In genomic region chr4:152462715-152463114, GRCh38 we compare ENCODE assay signal across 21 cellular contexts.
A peak's percentile ranks its signal among the peaks of the same experiment; 100 is the strongest.
DNase-seq lines count a peak whose midpoint lies in the region; ATAC-seq and TF ChIP-seq lines count a peak whose summit lies in the region.
"Had no signal": no experiment of that assay in that cellular context is flagged by ENCODE, and none has a peak within 500 bp of the region (broad histone marks: within the 10 kb centered on the region; RNA-seq: fewer than 3 reads in every experiment).

No MANE protein-coding gene starts in this region.

- H3K27me3 Mint-ChIP-seq in activated B cell treated with CpG ODN at 0.5 μM for 24 hours, result no peaks in the 10 kb centered on the region

- no peaks in the 10 kb centered on the region for H3K9me3 ChIP-seq in left ventricle myocardium inferior (replicated peaks)
- H3K9me3 ChIP-seq in right cardiac atrium (ENCODE audit: control insufficient read depth, low read length), result no peaks in the 10 kb centered on the region
- no peaks in the 10 kb centered on the region for H3K9me3 ChIP-seq in right lobe of liver
- H3K9me3 ChIP-seq: Caco-2, gastroesophageal sphincter, sigmoid colon, thyroid gland had no signal

- TF ChIP-seq CTCF in left ventricle myocardium inferior (IDR thresholded peaks at IDR 0.05; ENCODE audit: borderline replicate concordance) (no peak), activated B cell treated with CpG ODN at 0.5 μM for 24 hours (IDR thresholded peaks at IDR 0.05) (no peak), right lobe of liver (IDR thresholded peaks at IDR 0.05) (no peak)

- H3K36me3 ChIP-seq in left ventricle myocardium inferior (no peaks in the 10 kb centered on the region), right lobe of liver (no peaks in the 10 kb centered on the region)
- H3K36me3 ChIP-seq: gastroesophageal sphincter, neural progenitor cell, sigmoid colon, thyroid gland had no signal

- no peak overlapping the region for H3K4me3 Mint-ChIP-seq in activated B cell treated with CpG ODN at 0.5 μM for 24 hours
- H3K4me3 Mint-ChIP-seq: neural progenitor cell had no signal

- CTCF ChIA-PET in activated B cell treated with CpG ODN at 0.5 μM for 24 hours (lab: Charles Lee), result no interaction called here

- intact Hi-C loops in left ventricle myocardium inferior (cut with micrococcal nuclease) (no loop called here), right cardiac atrium (cut with DNase I) (no loop called here), activated B cell treated with CpG ODN at 0.5 μM for 24 hours (cut with micrococcal nuclease) (no loop called here), right lobe of liver (cut with DNase I) (no loop called here)

- no peak for TF ChIP-seq POLR2A in right lobe of liver (IDR thresholded peaks at IDR 0.05)

- H3K4me1 ChIP-seq in left ventricle myocardium inferior (peaks cover 27% of the 10 kb centered on the region), right cardiac atrium (ENCODE audit: control insufficient read depth, insufficient read depth, low read length) (peaks cover 3% of the 10 kb centered on the region), right lobe of liver (peaks cover 0 to 56% (median 11%) of the 10 kb centered on the region in 4 donors)
- H3K4me1 ChIP-seq: gastroesophageal sphincter, neural progenitor cell, sigmoid colon had no signal

- H3K27ac ChIP-seq in left ventricle myocardium inferior (replicated peaks) (peak overlapping the region; percentile 60), right cardiac atrium (ENCODE audit: low read length) (no peak overlapping the region), right lobe of liver (peak overlapping the region in 2 of 3 donors; percentile 66 to 73)
- H3K27ac ChIP-seq: gastroesophageal sphincter, neural progenitor cell, sigmoid colon, thyroid gland had no signal

- POLR2A ChIA-PET in activated B cell treated with CpG ODN at 0.5 μM for 24 hours (lab: Charles Lee), result no interaction called here

- H3K27me3 ChIP-seq in left ventricle myocardium inferior (ENCODE audit: low read depth) (no peaks in the 10 kb centered on the region), right cardiac atrium (ENCODE audit: control insufficient read depth, insufficient read depth) (no peaks in the 10 kb centered on the region), right lobe of liver (no peaks in the 10 kb centered on the region)
- H3K27me3 ChIP-seq: gastroesophageal sphincter, neural progenitor cell, sigmoid colon, thyroid gland had no signal

- H3K27ac Mint-ChIP-seq in activated B cell treated with CpG ODN at 0.5 μM for 24 hours, result peak overlapping the region; percentile 83
- H3K27ac Mint-ChIP-seq: neural progenitor cell had no signal

- H3K4me3 ChIP-seq in left ventricle myocardium inferior (no peak overlapping the region), right cardiac atrium (ENCODE audit: low read length) (no peak overlapping the region), right lobe of liver (no peak overlapping the region)
- H3K4me3 ChIP-seq: gastroesophageal sphincter, neural progenitor cell, sigmoid colon, thyroid gland had no signal

- WGBS in right cardiac atrium, result 37% methylated on average over 1 of the region's 1 CpG
- WGBS in right lobe of liver (ENCODE audit: insufficient coverage, low coverage, low lambda C conversion rate, missing lambda C conversion rate), result 67% methylated on average over 1 of the region's 1 CpG

- DNase-seq in left ventricle myocardium inferior (no peak), right cardiac atrium (no peak), activated B cell treated with CpG ODN at 0.5 μM for 24 hours (no peak), right lobe of liver (no peak), SIG-M5 treated with dmso at 0.1 percent for 504 hours (lab: John Stamatoyannopoulos, UW; ENCODE audit: unreplicated experiment) (no peak), NCI-H146 (lab: John Stamatoyannopoulos, UW) (no peak)
- DNase-seq: activated CD4-positive, alpha-beta T cell treated with anti-CD3 and anti-CD28 coated beads, Interleukin-2, amount 50 U/mL, for 1 hour; Caco-2; GDM1; NCI-H1694; NCI-H446; SIG-M5; sigmoid colon; stimulated activated CD4-positive, alpha-beta T cell treated with anti-CD3 and anti-CD28 coated beads, Interleukin-4, amount 100 ng/mL, for 4 hours; T1000; thyroid gland had no signal

- H3K4me1 Mint-ChIP-seq in activated B cell treated with CpG ODN at 0.5 μM for 24 hours, result peaks cover 80% of the 10 kb centered on the region
- H3K4me1 Mint-ChIP-seq: neural progenitor cell had no signal

- no peak for ATAC-seq in right cardiac atrium
- ATAC-seq in activated B cell treated with CpG ODN at 0.5 μM for 24 hours (ENCODE audit: low read depth), result no peak
- no peak for ATAC-seq in right lobe of liver
- no peak for ATAC-seq in HG03039 (IDR thresholded peaks at IDR 0.05; ENCODE audit: unreplicated experiment)
- ATAC-seq in HG03139 (IDR thresholded peaks at IDR 0.05; ENCODE audit: unreplicated experiment), result no peak
- ATAC-seq: gastroesophageal sphincter, HCT116 had no signal

- H3K36me3 Mint-ChIP-seq in activated B cell treated with CpG ODN at 0.5 μM for 24 hours (ENCODE audit: low read depth), result peaks cover 2% of the 10 kb centered on the region

- H3K9me3 Mint-ChIP-seq in activated B cell treated with CpG ODN at 0.5 μM for 24 hours, result no peaks in the 10 kb centered on the region
